1 cellular context compared by ENCODE assay signal in the genomic region with DNA sequence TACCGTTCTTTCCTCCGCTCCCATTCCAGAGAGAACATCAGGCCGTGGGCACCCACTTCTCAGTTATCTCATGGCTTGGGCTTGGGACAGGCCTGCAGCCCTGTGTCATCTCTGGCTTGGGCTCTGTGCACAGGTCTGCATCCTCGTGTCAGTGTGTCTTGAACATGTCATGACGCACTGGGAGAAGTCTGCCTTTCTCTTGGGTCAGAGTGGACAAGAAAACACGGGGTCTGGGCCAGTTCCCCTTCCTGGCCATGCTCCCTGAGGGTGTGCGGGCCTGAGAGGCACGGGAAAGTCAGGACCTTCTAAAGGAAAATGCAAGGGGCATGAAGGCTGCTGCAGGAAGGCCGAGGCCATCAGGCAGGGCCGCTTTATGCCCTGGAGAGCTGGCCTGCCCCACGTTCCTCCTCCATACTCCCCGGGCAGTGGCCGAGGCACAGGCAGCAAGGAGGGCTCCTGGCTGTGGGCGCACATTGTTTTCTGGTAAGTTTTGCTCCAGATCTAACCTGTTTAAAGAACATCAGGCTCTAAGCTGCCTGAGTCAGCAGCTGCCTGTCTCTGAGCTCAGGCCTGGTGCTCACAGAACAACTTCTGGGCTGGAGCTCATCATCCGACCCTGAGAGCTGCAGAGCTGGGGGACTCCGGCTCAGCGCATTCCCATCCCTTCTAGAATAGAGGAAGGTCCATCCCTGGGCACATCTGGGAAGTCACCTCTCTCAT.
TF ChIP-seq lines count a peak whose summit lies in the region.

No MANE protein-coding gene starts in this region.

TF ChIP-seq in H1, 55 proteins besides CTCF, POLR2A, EP300 and RAD21 (continued from another document):
- TF ChIP-seq, protein P1, sequence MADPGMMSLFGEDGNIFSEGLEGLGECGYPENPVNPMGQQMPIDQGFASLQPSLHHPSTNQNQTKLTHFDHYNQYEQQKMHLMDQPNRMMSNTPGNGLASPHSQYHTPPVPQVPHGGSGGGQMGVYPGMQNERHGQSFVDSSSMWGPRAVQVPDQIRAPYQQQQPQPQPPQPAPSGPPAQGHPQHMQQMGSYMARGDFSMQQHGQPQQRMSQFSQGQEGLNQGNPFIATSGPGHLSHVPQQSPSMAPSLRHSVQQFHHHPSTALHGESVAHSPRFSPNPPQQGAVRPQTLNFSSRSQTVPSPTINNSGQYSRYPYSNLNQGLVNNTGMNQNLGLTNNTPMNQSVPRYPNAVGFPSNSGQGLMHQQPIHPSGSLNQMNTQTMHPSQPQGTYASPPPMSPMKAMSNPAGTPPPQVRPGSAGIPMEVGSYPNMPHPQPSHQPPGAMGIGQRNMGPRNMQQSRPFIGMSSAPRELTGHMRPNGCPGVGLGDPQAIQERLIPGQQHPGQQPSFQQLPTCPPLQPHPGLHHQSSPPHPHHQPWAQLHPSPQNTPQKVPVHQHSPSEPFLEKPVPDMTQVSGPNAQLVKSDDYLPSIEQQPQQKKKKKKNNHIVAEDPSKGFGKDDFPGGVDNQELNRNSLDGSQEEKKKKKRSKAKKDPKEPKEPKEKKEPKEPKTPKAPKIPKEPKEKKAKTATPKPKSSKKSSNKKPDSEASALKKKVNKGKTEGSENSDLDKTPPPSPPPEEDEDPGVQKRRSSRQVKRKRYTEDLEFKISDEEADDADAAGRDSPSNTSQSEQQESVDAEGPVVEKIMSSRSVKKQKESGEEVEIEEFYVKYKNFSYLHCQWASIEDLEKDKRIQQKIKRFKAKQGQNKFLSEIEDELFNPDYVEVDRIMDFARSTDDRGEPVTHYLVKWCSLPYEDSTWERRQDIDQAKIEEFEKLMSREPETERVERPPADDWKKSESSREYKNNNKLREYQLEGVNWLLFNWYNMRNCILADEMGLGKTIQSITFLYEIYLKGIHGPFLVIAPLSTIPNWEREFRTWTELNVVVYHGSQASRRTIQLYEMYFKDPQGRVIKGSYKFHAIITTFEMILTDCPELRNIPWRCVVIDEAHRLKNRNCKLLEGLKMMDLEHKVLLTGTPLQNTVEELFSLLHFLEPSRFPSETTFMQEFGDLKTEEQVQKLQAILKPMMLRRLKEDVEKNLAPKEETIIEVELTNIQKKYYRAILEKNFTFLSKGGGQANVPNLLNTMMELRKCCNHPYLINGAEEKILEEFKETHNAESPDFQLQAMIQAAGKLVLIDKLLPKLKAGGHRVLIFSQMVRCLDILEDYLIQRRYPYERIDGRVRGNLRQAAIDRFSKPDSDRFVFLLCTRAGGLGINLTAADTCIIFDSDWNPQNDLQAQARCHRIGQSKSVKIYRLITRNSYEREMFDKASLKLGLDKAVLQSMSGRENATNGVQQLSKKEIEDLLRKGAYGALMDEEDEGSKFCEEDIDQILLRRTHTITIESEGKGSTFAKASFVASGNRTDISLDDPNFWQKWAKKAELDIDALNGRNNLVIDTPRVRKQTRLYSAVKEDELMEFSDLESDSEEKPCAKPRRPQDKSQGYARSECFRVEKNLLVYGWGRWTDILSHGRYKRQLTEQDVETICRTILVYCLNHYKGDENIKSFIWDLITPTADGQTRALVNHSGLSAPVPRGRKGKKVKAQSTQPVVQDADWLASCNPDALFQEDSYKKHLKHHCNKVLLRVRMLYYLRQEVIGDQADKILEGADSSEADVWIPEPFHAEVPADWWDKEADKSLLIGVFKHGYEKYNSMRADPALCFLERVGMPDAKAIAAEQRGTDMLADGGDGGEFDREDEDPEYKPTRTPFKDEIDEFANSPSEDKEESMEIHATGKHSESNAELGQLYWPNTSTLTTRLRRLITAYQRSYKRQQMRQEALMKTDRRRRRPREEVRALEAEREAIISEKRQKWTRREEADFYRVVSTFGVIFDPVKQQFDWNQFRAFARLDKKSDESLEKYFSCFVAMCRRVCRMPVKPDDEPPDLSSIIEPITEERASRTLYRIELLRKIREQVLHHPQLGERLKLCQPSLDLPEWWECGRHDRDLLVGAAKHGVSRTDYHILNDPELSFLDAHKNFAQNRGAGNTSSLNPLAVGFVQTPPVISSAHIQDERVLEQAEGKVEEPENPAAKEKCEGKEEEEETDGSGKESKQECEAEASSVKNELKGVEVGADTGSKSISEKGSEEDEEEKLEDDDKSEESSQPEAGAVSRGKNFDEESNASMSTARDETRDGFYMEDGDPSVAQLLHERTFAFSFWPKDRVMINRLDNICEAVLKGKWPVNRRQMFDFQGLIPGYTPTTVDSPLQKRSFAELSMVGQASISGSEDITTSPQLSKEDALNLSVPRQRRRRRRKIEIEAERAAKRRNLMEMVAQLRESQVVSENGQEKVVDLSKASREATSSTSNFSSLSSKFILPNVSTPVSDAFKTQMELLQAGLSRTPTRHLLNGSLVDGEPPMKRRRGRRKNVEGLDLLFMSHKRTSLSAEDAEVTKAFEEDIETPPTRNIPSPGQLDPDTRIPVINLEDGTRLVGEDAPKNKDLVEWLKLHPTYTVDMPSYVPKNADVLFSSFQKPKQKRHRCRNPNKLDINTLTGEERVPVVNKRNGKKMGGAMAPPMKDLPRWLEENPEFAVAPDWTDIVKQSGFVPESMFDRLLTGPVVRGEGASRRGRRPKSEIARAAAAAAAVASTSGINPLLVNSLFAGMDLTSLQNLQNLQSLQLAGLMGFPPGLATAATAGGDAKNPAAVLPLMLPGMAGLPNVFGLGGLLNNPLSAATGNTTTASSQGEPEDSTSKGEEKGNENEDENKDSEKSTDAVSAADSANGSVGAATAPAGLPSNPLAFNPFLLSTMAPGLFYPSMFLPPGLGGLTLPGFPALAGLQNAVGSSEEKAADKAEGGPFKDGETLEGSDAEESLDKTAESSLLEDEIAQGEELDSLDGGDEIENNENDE (IDR thresholded peaks at IDR 0.05; ENCODE audit: insufficient replicate concordance, low read length), result no peak
- TF ChIP-seq JUND (IDR thresholded peaks at IDR 0.05; ENCODE audit: low read length) (no peak), SUZ12 (IDR thresholded peaks at IDR 0.05; ENCODE audit: low read length) (no peak), BACH1 (IDR thresholded peaks at IDR 0.05; ENCODE audit: low read length) (no peak), SP4 (IDR thresholded peaks at IDR 0.05; ENCODE audit: low read length) (no peak), CHD1 (IDR thresholded peaks at IDR 0.05; ENCODE audit: low read depth, low read length) (no peak)
- TF ChIP-seq, protein P2, sequence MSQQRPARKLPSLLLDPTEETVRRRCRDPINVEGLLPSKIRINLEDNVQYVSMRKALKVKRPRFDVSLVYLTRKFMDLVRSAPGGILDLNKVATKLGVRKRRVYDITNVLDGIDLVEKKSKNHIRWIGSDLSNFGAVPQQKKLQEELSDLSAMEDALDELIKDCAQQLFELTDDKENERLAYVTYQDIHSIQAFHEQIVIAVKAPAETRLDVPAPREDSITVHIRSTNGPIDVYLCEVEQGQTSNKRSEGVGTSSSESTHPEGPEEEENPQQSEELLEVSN (IDR thresholded peaks at IDR 0.05), result no peak
